ENCODE assay signal across 9 cellular contexts in genomic region chr3:195774917-195775316, GRCh38. TPM values are rescaled to one million over a fixed set of nuclear protein-coding genes. Genes with fewer than 3 reads are reported as not detected.
A peak's percentile ranks its signal among the peaks of the same experiment; 100 is the strongest.
DNase-seq lines count a peak whose midpoint lies in the region; ATAC-seq, FAIRE-seq and TF ChIP-seq lines count a peak whose summit lies in the region.
"Had no signal": no experiment of that assay in that cellular context is flagged by ENCODE, and none has a peak within 500 bp of the region (broad histone marks: within the 10 kb centered on the region; RNA-seq: fewer than 3 reads in every experiment).

No MANE protein-coding gene starts in this region.

- H3K79me2 ChIP-seq in K562 (ENCODE audit: control insufficient read depth, insufficient read depth, low read length), result no peaks in the 10 kb centered on the region

- H3K4me3 Mint-ChIP-seq in activated CD4-positive, alpha-beta T cell treated with anti-CD3 and anti-CD28 coated beads, Interleukin-2, amount 10 ng/mL, durations not matched to agents 24 days and 14 days, result no peak overlapping the region
- H3K4me3 Mint-ChIP-seq in activated CD4-positive, alpha-beta T cell treated with anti-CD3 and anti-CD28 coated beads, Interleukin-2, amount 10 ng/mL, durations not matched to agents 7 days and 5 days, result no peak overlapping the region

- WGBS in K562 (ENCODE audit: insufficient coverage, low coverage, missing lambda C conversion rate), result 8% methylated on average over 11 of the region's 13 CpGs

- in situ Hi-C loops in K562 (cut with MboI), result no loop called here

- peak; percentile 56 to 69 for TF ChIP-seq RAD21 in K562 (CRISPR knock-in tag; conservative IDR thresholded peaks at IDR 0.05 in 1 of 2, IDR thresholded peaks at IDR 0.05 in 1 of 2)

- no peaks in the 10 kb centered on the region for H3K9me1 ChIP-seq in K562 (ENCODE audit: control insufficient read depth, insufficient read depth, low read length)

- ATAC-seq in K562, result peak; percentile 97
- ATAC-seq in left lung, result peak; percentile 97
- no peak for ATAC-seq in GM18868 (IDR thresholded peaks at IDR 0.05; ENCODE audit: unreplicated experiment)
- no peak for ATAC-seq in HG02840 (IDR thresholded peaks at IDR 0.05; ENCODE audit: low FRiP score, unreplicated experiment)

- H3K27me3 ChIP-seq in K562 (ENCODE audit: control insufficient read depth in 2 of 2, insufficient read depth in 2 of 2, low read length in 2 of 2) (peaks cover 0 to 24% of the 10 kb centered on the region in 2 experiments; a peak in 2 of 5 replicates), left lung (no peaks in the 10 kb centered on the region)

- H3K27ac ChIP-seq in K562 (ENCODE audit: extremely low read depth, low read depth, low read length), result no peak overlapping the region
- H3K27ac ChIP-seq in left lung, result no peak overlapping the region

- POLR2A ChIA-PET in activated CD4-positive, alpha-beta T cell treated with anti-CD3 and anti-CD28 coated beads, Interleukin-2, amount 10 ng/mL, durations not matched to agents 7 days and 5 days (lab: Charles Lee), result no interaction called here
- POLR2A ChIA-PET in K562 (lab: Yijun Ruan, JAX), result interaction anchor here (1.2 kb wide), 1 partner anchor 9 kb away, joined by 3 read pairs; no protein-coding TSS in a partner anchor

- no peak overlapping the region for H2AFZ ChIP-seq in K562 (ENCODE audit: low read depth, low read length)

- H3K27ac Mint-ChIP-seq in activated CD4-positive, alpha-beta T cell treated with anti-CD3 and anti-CD28 coated beads, Interleukin-2, amount 10 ng/mL, durations not matched to agents 24 days and 14 days, result no peak overlapping the region
- no peak overlapping the region for H3K27ac Mint-ChIP-seq in activated CD4-positive, alpha-beta T cell treated with anti-CD3 and anti-CD28 coated beads, Interleukin-2, amount 10 ng/mL, durations not matched to agents 7 days and 5 days

- H3K4me1 Mint-ChIP-seq in activated CD4-positive, alpha-beta T cell treated with anti-CD3 and anti-CD28 coated beads, Interleukin-2, amount 10 ng/mL, durations not matched to agents 24 days and 14 days, result peaks cover 11% of the 10 kb centered on the region
- H3K4me1 Mint-ChIP-seq in activated CD4-positive, alpha-beta T cell treated with anti-CD3 and anti-CD28 coated beads, Interleukin-2, amount 10 ng/mL, durations not matched to agents 7 days and 5 days, result peaks cover 13% of the 10 kb centered on the region

- intact Hi-C loops in activated CD4-positive, alpha-beta T cell treated with anti-CD3 and anti-CD28 coated beads, Interleukin-2, amount 10 ng/mL, durations not matched to agents 24 days and 14 days (cut with micrococcal nuclease), result no loop called here
- intact Hi-C loops in K562 (cut with micrococcal nuclease), result loop anchor here (2.0 to 5.0 kb wide), 2 partner anchors 76 to 218 kb away; no protein-coding TSS in a partner anchor
- intact Hi-C loops in left lung (cut with DNase I), result no loop called here

- peak; percentile 68 for DNase-seq in activated CD4-positive, alpha-beta T cell treated with anti-CD3 and anti-CD28 coated beads, Interleukin-2, amount 10 ng/mL, durations not matched to agents 24 days and 14 days
- DNase-seq in activated CD4-positive, alpha-beta T cell treated with anti-CD3 and anti-CD28 coated beads, Interleukin-2, amount 10 ng/mL, durations not matched to agents 7 days and 5 days, result no peak
- DNase-seq in NCI-H1105 treated with DMSO at 0.1 percent for 48 hours (lab: John Stamatoyannopoulos, UW) (peak; percentile 35), K562 (ENCODE audit: extremely low read depth in 1 of 4, low spot score in 3 of 4) (peak; percentile 66 to 71 (median 66)), left lung (peak in 1 of 2 donors; percentile 73), SHP77 (lab: John Stamatoyannopoulos, UW) (no peak)

- H3K36me3 Mint-ChIP-seq in activated CD4-positive, alpha-beta T cell treated with anti-CD3 and anti-CD28 coated beads, Interleukin-2, amount 10 ng/mL, durations not matched to agents 24 days and 14 days (ENCODE audit: low read depth), result peaks cover 13% of the 10 kb centered on the region
- H3K36me3 Mint-ChIP-seq in activated CD4-positive, alpha-beta T cell treated with anti-CD3 and anti-CD28 coated beads, Interleukin-2, amount 10 ng/mL, durations not matched to agents 7 days and 5 days (ENCODE audit: low read depth), result peaks cover 11% of the 10 kb centered on the region

- H3K4me1 ChIP-seq in K562 (replicated peaks in 1 of 2; ENCODE audit: control insufficient read depth in 2 of 2, insufficient read depth in 2 of 2, low read length in 2 of 2) (no peaks in the 10 kb centered on the region; a peak in 1 of 5 replicates), left lung (no peaks in the 10 kb centered on the region)

- TF ChIP-seq CTCF in K562 (IDR thresholded peaks at IDR 0.05 in 2 of 3, conservative IDR thresholded peaks at IDR 0.05 in 1 of 3; ENCODE audit: insufficient read depth in 2 of 3, low read depth in 1 of 3, low read length in 3 of 3) (peak; percentile 78 to 87 (median 83)), left lung (IDR thresholded peaks at IDR 0.05) (peak; percentile 32 to 39)

- peaks cover 16% of the 10 kb centered on the region for H3K9me3 Mint-ChIP-seq in activated CD4-positive, alpha-beta T cell treated with anti-CD3 and anti-CD28 coated beads, Interleukin-2, amount 10 ng/mL, durations not matched to agents 24 days and 14 days
- peaks cover 18% of the 10 kb centered on the region for H3K9me3 Mint-ChIP-seq in activated CD4-positive, alpha-beta T cell treated with anti-CD3 and anti-CD28 coated beads, Interleukin-2, amount 10 ng/mL, durations not matched to agents 7 days and 5 days

- FAIRE-seq in K562 (lab: Jason Lieb, UNC), result peak; percentile 69
- FAIRE-seq: G401.6 had no signal

- CTCF ChIA-PET in activated CD4-positive, alpha-beta T cell treated with anti-CD3 and anti-CD28 coated beads, Interleukin-2, amount 10 ng/mL, durations not matched to agents 7 days and 5 days (lab: Charles Lee), result no interaction called here
- CTCF ChIA-PET in K562 (lab: Yijun Ruan, JAX; ENCODE audit: low intra/inter-chr PET ratio), result interaction anchor here (0.9 kb wide), 1 partner anchor 75 kb away, joined by 4 read pairs; no protein-coding TSS in a partner anchor

- no peak overlapping the region for H3K4me3 ChIP-seq in K562
- no peak overlapping the region for H3K4me3 ChIP-seq in left lung

- BruUV-seq in K562 (replicated peaks; lab: Mats Ljungman, UMichigan), result no TSS peak

- H3K9ac ChIP-seq in K562 (ENCODE audit: insufficient read depth in 1 of 2, low read depth in 2 of 2, low read length in 2 of 2), result no peak overlapping the region

- no peak for TF ChIP-seq EP300 in K562 (IDR thresholded peaks at IDR 0.05; ENCODE audit: low read length)

- no peak overlapping the region for H3K4me2 ChIP-seq in K562 (ENCODE audit: insufficient read depth, low read length)

- H3K36me3 ChIP-seq in K562 (ENCODE audit: control insufficient read depth, insufficient read depth, low read length) (no peaks in the 10 kb centered on the region), left lung (no peaks in the 10 kb centered on the region)

- no peaks in the 10 kb centered on the region for H3K27me3 Mint-ChIP-seq in activated CD4-positive, alpha-beta T cell treated with anti-CD3 and anti-CD28 coated beads, Interleukin-2, amount 10 ng/mL, durations not matched to agents 24 days and 14 days
- no peaks in the 10 kb centered on the region for H3K27me3 Mint-ChIP-seq in activated CD4-positive, alpha-beta T cell treated with anti-CD3 and anti-CD28 coated beads, Interleukin-2, amount 10 ng/mL, durations not matched to agents 7 days and 5 days

- H3K9me3 ChIP-seq in K562 (replicated peaks; ENCODE audit: control insufficient read depth, insufficient read depth, low read depth, low read length), result no peaks in the 10 kb centered on the region
- no peaks in the 10 kb centered on the region for H3K9me3 ChIP-seq in left lung

- no peak for TF ChIP-seq POLR2A in K562 (conservative IDR thresholded peaks at IDR 0.05)

- no peaks in the 10 kb centered on the region for H4K20me1 ChIP-seq in K562 (replicated peaks; ENCODE audit: control insufficient read depth, insufficient read depth, low read length)

RNA-seq across cellular contexts. Expression of gene MUC4, which starts 36.8 kb away (rescaled TPM):
- 0.68 and 0.90 TPM in 2 replicates for total RNA-seq in activated CD4-positive, alpha-beta T cell treated with anti-CD3 and anti-CD28 coated beads, Interleukin-2, amount 10 ng/mL, durations not matched to agents 24 days and 14 days
- total RNA-seq in activated CD4-positive, alpha-beta T cell treated with anti-CD3 and anti-CD28 coated beads, Interleukin-2, amount 10 ng/mL, durations not matched to agents 7 days and 5 days, result under 1 TPM; under 0.01 to 0.15 TPM
- 7.6 and 11.7 TPM in 2 replicates for total RNA-seq in K562 (2011; cell fraction: chromatin; rRNA removed; ENCODE audit: low replicate concordance)
- 3.4 and 4.2 TPM in 2 replicates for total RNA-seq in K562 (2011; cell fraction: nucleolus; rRNA removed)
- 6.2 and 17.9 TPM in 2 replicates for total RNA-seq in K562 (2011; cell fraction: nucleoplasm; rRNA removed)
- total RNA-seq in K562 (2014; rRNA removed), result 0.12 TPM in 1 of 2 replicates, not detected in the other
- total RNA-seq in K562 (2014; rRNA removed; fragmentation: Illumina TruSeq; extraction: Trizol), result under 0.01 and 0.03 TPM in 2 replicates
- total RNA-seq in K562 (2015; rRNA removed; fragmentation: Illumina TruSeq; extraction: Trizol), result under 0.01 TPM in 1 of 2 replicates, not detected in the other
- 0.11 and 0.31 TPM in 2 replicates for total RNA-seq in K562 (2021)
- polyA plus RNA-seq in K562 (2011; rRNA removed), result 0.11 and 0.21 TPM in 2 replicates
- 0.16 and 0.61 TPM in 2 replicates for polyA plus RNA-seq in K562 (2011; cell fraction: cytosol; rRNA removed)
- 1.00 and 2.9 TPM in 2 replicates for polyA plus RNA-seq in K562 (2011; cell fraction: nucleus; rRNA removed)
- 0.22 and 2.0 TPM in 2 replicates for polyA plus RNA-seq in K562 (2012)
- polyA plus RNA-seq in K562 (2014; fragmentation: Illumina TruSeq; extraction: Trizol), result 0.10 and 0.11 TPM in 2 replicates
- polyA plus RNA-seq in K562 (2014; fragmentation: Nextera tagmentation; extraction: Ambion mirVana), result not detected
- 0.07 TPM in 2 replicates for polyA plus RNA-seq in K562 (2014; rRNA removed)
- polyA minus RNA-seq in K562 (2011; rRNA and poly(A)+ RNA removed), result 0.33 and 1.0 TPM in 2 replicates
- 0.18 and 1.4 TPM in 2 replicates for polyA minus RNA-seq in K562 (2011; cell fraction: cytosol; rRNA and poly(A)+ RNA removed)
- polyA minus RNA-seq in K562 (2011; cell fraction: nucleus; rRNA and poly(A)+ RNA removed), result 0.44 and 1.8 TPM in 2 replicates
- 10 to 100 TPM in 1 of 2 donors, 1 to 10 TPM in 1; 2.9 to 12.8 TPM for total RNA-seq in left lung

RNA-seq across cellular contexts. Expression of gene MUC20, which starts 54.1 kb away (rescaled TPM):
- 2.9 and 3.7 TPM in 2 replicates for total RNA-seq in activated CD4-positive, alpha-beta T cell treated with anti-CD3 and anti-CD28 coated beads, Interleukin-2, amount 10 ng/mL, durations not matched to agents 24 days and 14 days
- total RNA-seq in activated CD4-positive, alpha-beta T cell treated with anti-CD3 and anti-CD28 coated beads, Interleukin-2, amount 10 ng/mL, durations not matched to agents 7 days and 5 days, result 1 to 10 TPM; 1.2 to 1.4 TPM
- 0.51 and 0.63 TPM in 2 replicates for total RNA-seq in K562 (2011; cell fraction: chromatin; rRNA removed; ENCODE audit: low replicate concordance)
- 0.17 and 0.39 TPM in 2 replicates for total RNA-seq in K562 (2011; cell fraction: nucleolus; rRNA removed)
- total RNA-seq in K562 (2011; cell fraction: nucleoplasm; rRNA removed), result not detected in 2 replicates
- not detected in 2 replicates for total RNA-seq in K562 (2014; rRNA removed)
- not detected in 2 replicates for total RNA-seq in K562 (2014; rRNA removed; fragmentation: Illumina TruSeq; extraction: Trizol)
- 0.18 TPM in 1 of 2 replicates, not detected in the other for total RNA-seq in K562 (2015; rRNA removed; fragmentation: Illumina TruSeq; extraction: Trizol)
- 0.16 and 0.25 TPM in 2 replicates for total RNA-seq in K562 (2021)
- 0.11 and 0.15 TPM in 2 replicates for polyA plus RNA-seq in K562 (2011; rRNA removed)
- polyA plus RNA-seq in K562 (2011; cell fraction: cytosol; rRNA removed), result 0.09 and 0.12 TPM in 2 replicates
- polyA plus RNA-seq in K562 (2011; cell fraction: nucleus; rRNA removed), result 0.41 and 0.63 TPM in 2 replicates
- polyA plus RNA-seq in K562 (2012), result 0.22 and 1.2 TPM in 2 replicates
- 0.15 and 0.44 TPM in 2 replicates for polyA plus RNA-seq in K562 (2014; fragmentation: Illumina TruSeq; extraction: Trizol)
- polyA plus RNA-seq in K562 (2014; fragmentation: Nextera tagmentation; extraction: Ambion mirVana), result under 1 TPM in 1 of 2 experiments, not detected in 1; 0.03 TPM
- 0.22 and 0.23 TPM in 2 replicates for polyA plus RNA-seq in K562 (2014; rRNA removed)
- not detected in 2 replicates for polyA minus RNA-seq in K562 (2011; rRNA and poly(A)+ RNA removed)
- not detected in 2 replicates for polyA minus RNA-seq in K562 (2011; cell fraction: cytosol; rRNA and poly(A)+ RNA removed)
- polyA minus RNA-seq in K562 (2011; cell fraction: nucleus; rRNA and poly(A)+ RNA removed), result not detected in 2 replicates
- 10 to 100 TPM in 1 of 2 donors, 1 to 10 TPM in 1; 7.7 to 20.3 TPM for total RNA-seq in left lung

Comparison
In these comparisons a context has a peak if more than half of its experiments do, and no peak if none do; other contexts are left out.
1. DNase-seq: peak in activated CD4-positive, alpha-beta T cell treated with anti-CD3 and anti-CD28 coated beads, Interleukin-2, amount 10 ng/mL, durations not matched to agents 24 days and 14 days (single experiment), NCI-H1105 treated with DMSO at 0.1 percent for 48 hours (single experiment) and K562 (4 of 4); none in activated CD4-positive, alpha-beta T cell treated with anti-CD3 and anti-CD28 coated beads, Interleukin-2, amount 10 ng/mL, durations not matched to agents 7 days and 5 days (single experiment) and SHP77 (0 of 2).
2. ATAC-seq: peak in K562 (single experiment) and left lung (single experiment); none in GM18868 (single experiment) and HG02840 (single experiment).